ENCODE assay signal across 8 cellular contexts in the genomic region with DNA sequence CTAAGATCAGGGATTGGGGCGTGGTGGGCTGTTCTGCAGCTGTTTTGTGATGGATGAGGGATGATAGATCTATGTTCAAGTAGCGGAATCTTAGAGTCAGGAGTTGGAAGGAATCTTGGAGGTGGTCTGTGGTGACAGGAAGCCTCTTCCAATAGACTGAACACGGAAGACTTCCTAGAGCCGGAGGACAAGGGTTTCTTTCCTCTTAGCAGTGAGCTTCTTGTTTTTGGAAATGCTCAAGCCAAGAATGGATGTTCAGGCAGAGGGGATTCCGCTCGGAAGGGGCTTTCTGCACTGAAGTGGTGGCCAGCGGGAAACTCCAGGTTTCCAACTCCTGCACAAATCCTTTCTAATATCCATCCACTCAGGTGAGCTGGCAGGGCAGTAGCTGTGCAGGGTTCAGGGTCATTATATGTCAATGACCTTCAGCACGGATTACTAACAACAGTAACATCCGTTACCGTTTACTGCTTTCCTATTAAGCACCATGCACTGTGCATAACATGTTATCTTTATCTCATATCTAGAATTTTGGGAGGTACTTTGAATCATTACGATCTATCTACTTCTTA. TPM values are rescaled to one million over a fixed set of nuclear protein-coding genes. Genes with fewer than 3 reads are reported as not detected.
A peak's percentile ranks its signal among the peaks of the same experiment; 100 is the strongest.
DNase-seq lines count a peak whose midpoint lies in the region; ATAC-seq lines count a peak whose summit lies in the region.

No MANE protein-coding gene starts in this region.

- ATAC-seq in GM18520 (IDR thresholded peaks at IDR 0.05; ENCODE audit: unreplicated experiment) (peak; percentile 5), HG02870 (IDR thresholded peaks at IDR 0.05; ENCODE audit: unreplicated experiment) (peak; percentile 5)
- ATAC-seq in activated CD8-positive, alpha-beta T cell treated with anti-CD3 and anti-CD28 coated beads, Interleukin-2, amount 10 ng/mL, durations not matched to agents 7 days and 5 days = peak; percentile 6
- ATAC-seq in stimulated activated naive B cell treated with anti-CD40 and anti-IgM and Interleukin-4, amounts not matched to agents 10 μg/mL and 1 μg/mL and 100 μg/mL, for 72 hours (replicated peaks) = peak; percentile 59

- DNase-seq in activated CD8-positive, alpha-beta T cell treated with anti-CD3 and anti-CD28 coated beads, Interleukin-2, amount 10 ng/mL, durations not matched to agents 7 days and 5 days = no peak
- DNase-seq in stimulated activated naive B cell treated with anti-CD40 and anti-IgM and Interleukin-4, amounts not matched to agents 10 μg/mL and 1 μg/mL and 100 μg/mL, for 72 hours = no peak
- DNase-seq in activated CD4-positive, alpha-beta T cell treated with anti-CD3 and anti-CD28 coated beads, Interleukin-2, amount 50 U/mL, for 48 hours = no peak
- DNase-seq in NCI-H2081 (lab: John Stamatoyannopoulos, UW) (no peak), AG08396 (ENCODE audit: low spot score) (no peak)

- H3K36me3 Mint-ChIP-seq in activated CD8-positive, alpha-beta T cell treated with anti-CD3 and anti-CD28 coated beads, Interleukin-2, amount 10 ng/mL, durations not matched to agents 7 days and 5 days (ENCODE audit: low read depth) = peaks cover 17% of the 10 kb centered on the region
- H3K36me3 Mint-ChIP-seq in stimulated activated naive B cell treated with anti-CD40 and anti-IgM and Interleukin-4, amounts not matched to agents 10 μg/mL and 1 μg/mL and 100 μg/mL, for 72 hours = peaks cover 16% of the 10 kb centered on the region in 2 donors

- peak overlapping the region; percentile 37 for H3K4me3 ChIP-seq in iPS-11a (ENCODE audit: low read depth, low read length)

- CTCF ChIA-PET in activated CD8-positive, alpha-beta T cell treated with anti-CD3 and anti-CD28 coated beads, Interleukin-2, amount 10 ng/mL, durations not matched to agents 7 days and 5 days (lab: Charles Lee) = interaction anchor here (1.2 to 4.0 kb wide), 2 partner anchors 10 to 14 kb away, joined by 6 to 34 read pairs; no protein-coding TSS in a partner anchor

- no peaks in the 10 kb centered on the region for H3K27me3 Mint-ChIP-seq in activated CD8-positive, alpha-beta T cell treated with anti-CD3 and anti-CD28 coated beads, Interleukin-2, amount 10 ng/mL, durations not matched to agents 7 days and 5 days (ENCODE audit: low read depth)
- no peaks in the 10 kb centered on the region for H3K27me3 Mint-ChIP-seq in stimulated activated naive B cell treated with anti-CD40 and anti-IgM and Interleukin-4, amounts not matched to agents 10 μg/mL and 1 μg/mL and 100 μg/mL, for 72 hours

- POLR2A ChIA-PET in activated CD8-positive, alpha-beta T cell treated with anti-CD3 and anti-CD28 coated beads, Interleukin-2, amount 10 ng/mL, durations not matched to agents 7 days and 5 days (lab: Charles Lee) = interaction anchor here (0.6 to 0.8 kb wide), 5 partner anchors 9 to 467 kb away, joined by 3 to 4 read pairs (median 3); no protein-coding TSS in a partner anchor

- no peaks in the 10 kb centered on the region for H3K9me3 Mint-ChIP-seq in activated CD8-positive, alpha-beta T cell treated with anti-CD3 and anti-CD28 coated beads, Interleukin-2, amount 10 ng/mL, durations not matched to agents 7 days and 5 days (ENCODE audit: insufficient read depth)
- peaks cover 2 to 4% of the 10 kb centered on the region in 2 donors for H3K9me3 Mint-ChIP-seq in stimulated activated naive B cell treated with anti-CD40 and anti-IgM and Interleukin-4, amounts not matched to agents 10 μg/mL and 1 μg/mL and 100 μg/mL, for 72 hours

- H3K4me1 Mint-ChIP-seq in activated CD8-positive, alpha-beta T cell treated with anti-CD3 and anti-CD28 coated beads, Interleukin-2, amount 10 ng/mL, durations not matched to agents 7 days and 5 days (ENCODE audit: low read depth) = peaks cover 27% of the 10 kb centered on the region
- peaks cover 14 to 25% of the 10 kb centered on the region in 2 donors for H3K4me1 Mint-ChIP-seq in stimulated activated naive B cell treated with anti-CD40 and anti-IgM and Interleukin-4, amounts not matched to agents 10 μg/mL and 1 μg/mL and 100 μg/mL, for 72 hours

- peak overlapping the region; percentile 82 for H3K27ac Mint-ChIP-seq in activated CD8-positive, alpha-beta T cell treated with anti-CD3 and anti-CD28 coated beads, Interleukin-2, amount 10 ng/mL, durations not matched to agents 7 days and 5 days
- H3K27ac Mint-ChIP-seq in stimulated activated naive B cell treated with anti-CD40 and anti-IgM and Interleukin-4, amounts not matched to agents 10 μg/mL and 1 μg/mL and 100 μg/mL, for 72 hours = peak overlapping the region; percentile 96

- H3K4me3 Mint-ChIP-seq in activated CD8-positive, alpha-beta T cell treated with anti-CD3 and anti-CD28 coated beads, Interleukin-2, amount 10 ng/mL, durations not matched to agents 7 days and 5 days = peak overlapping the region; percentile 85
- peak overlapping the region; percentile 85 to 93 for H3K4me3 Mint-ChIP-seq in stimulated activated naive B cell treated with anti-CD40 and anti-IgM and Interleukin-4, amounts not matched to agents 10 μg/mL and 1 μg/mL and 100 μg/mL, for 72 hours

RNA-seq across cellular contexts. Expression of gene CPT2, which starts 0.6 kb away (rescaled TPM):
- 10 to 100 TPM; 11.6 to 12.7 TPM for total RNA-seq in activated CD8-positive, alpha-beta T cell treated with anti-CD3 and anti-CD28 coated beads, Interleukin-2, amount 10 ng/mL, durations not matched to agents 7 days and 5 days

RNA-seq across cellular contexts. Expression of gene CZIB, which starts 24.4 kb away (rescaled TPM):
- 10 to 100 TPM; 44.3 to 45.5 TPM for total RNA-seq in activated CD8-positive, alpha-beta T cell treated with anti-CD3 and anti-CD28 coated beads, Interleukin-2, amount 10 ng/mL, durations not matched to agents 7 days and 5 days

RNA-seq across cellular contexts. Expression of gene MAGOH, which starts 42.3 kb away (rescaled TPM):
- 10 to 100 TPM; 83.1 to 85.2 TPM for total RNA-seq in activated CD8-positive, alpha-beta T cell treated with anti-CD3 and anti-CD28 coated beads, Interleukin-2, amount 10 ng/mL, durations not matched to agents 7 days and 5 days

RNA-seq across cellular contexts. Expression of gene SLC1A7, which starts 53.6 kb away (rescaled TPM):
- not detected for total RNA-seq in activated CD8-positive, alpha-beta T cell treated with anti-CD3 and anti-CD28 coated beads, Interleukin-2, amount 10 ng/mL, durations not matched to agents 7 days and 5 days

Comparison
In these comparisons a context has a peak if more than half of its experiments do, and no peak if none do; other contexts are left out.
1. ATAC-seq: peak in every context shown above with its lines; median percentile 59 in stimulated activated naive B cell treated with anti-CD40 and anti-IgM and Interleukin-4, amounts not matched to agents 10 μg/mL and 1 μg/mL and 100 μg/mL, for 72 hours; 6 in activated CD8-positive, alpha-beta T cell treated with anti-CD3 and anti-CD28 coated beads, Interleukin-2, amount 10 ng/mL, durations not matched to agents 7 days and 5 days; 5 in GM18520; 5 in HG02870.